In the genomic region with DNA sequence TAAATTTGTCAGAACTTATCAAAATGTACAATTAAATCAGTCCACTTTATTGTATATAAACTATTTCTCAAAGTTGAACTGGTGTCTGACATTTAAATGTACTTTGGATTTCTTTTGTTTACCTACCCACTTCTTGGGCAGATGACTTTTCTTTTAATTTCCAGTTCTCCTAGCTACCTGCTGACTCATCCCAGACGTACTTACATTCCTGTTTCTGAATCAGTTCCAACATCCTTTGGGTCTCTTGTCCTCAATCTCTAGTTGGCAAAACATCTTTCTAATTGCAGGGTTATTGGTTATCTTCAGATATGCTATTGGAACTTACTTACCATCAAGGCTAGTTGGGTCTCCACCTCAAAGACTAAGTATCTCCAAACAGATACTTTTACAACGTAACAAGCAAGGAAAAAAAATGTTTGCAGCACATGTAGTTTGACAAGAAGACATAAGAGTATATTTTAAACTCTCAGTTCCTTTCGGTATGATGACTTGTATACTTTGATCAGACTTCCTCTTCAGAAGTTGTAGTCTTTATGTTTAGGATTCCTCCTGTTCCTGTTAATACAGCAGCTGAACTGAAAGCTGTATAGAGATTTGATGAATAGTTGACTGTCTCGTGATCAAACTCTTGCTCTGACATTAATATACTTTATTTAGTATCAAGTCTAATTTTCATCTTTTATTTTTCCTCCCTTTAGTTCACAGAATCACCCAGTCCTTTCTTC, we compare ENCODE assay signal across 1 cellular context.
TF ChIP-seq lines count a peak whose summit lies in the region.

No MANE protein-coding gene starts in this region.

TF ChIP-seq in IMR-90, 13 proteins besides CTCF, POLR2A, EP300 and RAD21:
- TF ChIP-seq SMC3 (IDR thresholded peaks at IDR 0.05; ENCODE audit: low read depth, low read length) (no peak), MXI1 (IDR thresholded peaks at IDR 0.05; ENCODE audit: borderline replicate concordance, low read depth, low read length) (no peak), CEBPB (IDR thresholded peaks at IDR 0.05; ENCODE audit: low read depth, low read length) (no peak), MAFK (IDR thresholded peaks at IDR 0.05; ENCODE audit: low read depth, low read length) (0 out of 2 replicates have a peak, but pooled peaks have one; percentile 16), CHD1 (IDR thresholded peaks at IDR 0.05; ENCODE audit: low read depth, low read length) (no peak), FOS (IDR thresholded peaks at IDR 0.05; ENCODE audit: low read depth, low read length) (peak; percentile 81), BHLHE40 (IDR thresholded peaks at IDR 0.05; ENCODE audit: low read depth, low read length) (no peak), NFE2L2 (IDR thresholded peaks at IDR 0.05; ENCODE audit: low read depth, low read length) (peak; percentile 67; the same call in 1 of the 2 replicates), MAZ (IDR thresholded peaks at IDR 0.05; ENCODE audit: borderline replicate concordance, low read depth, low read length) (no peak)
- TF ChIP-seq, protein P1, sequence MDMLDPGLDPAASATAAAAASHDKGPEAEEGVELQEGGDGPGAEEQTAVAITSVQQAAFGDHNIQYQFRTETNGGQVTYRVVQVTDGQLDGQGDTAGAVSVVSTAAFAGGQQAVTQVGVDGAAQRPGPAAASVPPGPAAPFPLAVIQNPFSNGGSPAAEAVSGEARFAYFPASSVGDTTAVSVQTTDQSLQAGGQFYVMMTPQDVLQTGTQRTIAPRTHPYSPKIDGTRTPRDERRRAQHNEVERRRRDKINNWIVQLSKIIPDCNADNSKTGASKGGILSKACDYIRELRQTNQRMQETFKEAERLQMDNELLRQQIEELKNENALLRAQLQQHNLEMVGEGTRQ (IDR thresholded peaks at IDR 0.05; ENCODE audit: low read depth, low read length) = no peak
- TF ChIP-seq, protein P2, sequence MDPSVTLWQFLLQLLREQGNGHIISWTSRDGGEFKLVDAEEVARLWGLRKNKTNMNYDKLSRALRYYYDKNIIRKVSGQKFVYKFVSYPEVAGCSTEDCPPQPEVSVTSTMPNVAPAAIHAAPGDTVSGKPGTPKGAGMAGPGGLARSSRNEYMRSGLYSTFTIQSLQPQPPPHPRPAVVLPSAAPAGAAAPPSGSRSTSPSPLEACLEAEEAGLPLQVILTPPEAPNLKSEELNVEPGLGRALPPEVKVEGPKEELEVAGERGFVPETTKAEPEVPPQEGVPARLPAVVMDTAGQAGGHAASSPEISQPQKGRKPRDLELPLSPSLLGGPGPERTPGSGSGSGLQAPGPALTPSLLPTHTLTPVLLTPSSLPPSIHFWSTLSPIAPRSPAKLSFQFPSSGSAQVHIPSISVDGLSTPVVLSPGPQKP (IDR thresholded peaks at IDR 0.05; ENCODE audit: borderline replicate concordance, low read depth, low read length) = no peak
